Comparison of ENCODE assay signal across 34 cellular contexts in the genomic region with DNA sequence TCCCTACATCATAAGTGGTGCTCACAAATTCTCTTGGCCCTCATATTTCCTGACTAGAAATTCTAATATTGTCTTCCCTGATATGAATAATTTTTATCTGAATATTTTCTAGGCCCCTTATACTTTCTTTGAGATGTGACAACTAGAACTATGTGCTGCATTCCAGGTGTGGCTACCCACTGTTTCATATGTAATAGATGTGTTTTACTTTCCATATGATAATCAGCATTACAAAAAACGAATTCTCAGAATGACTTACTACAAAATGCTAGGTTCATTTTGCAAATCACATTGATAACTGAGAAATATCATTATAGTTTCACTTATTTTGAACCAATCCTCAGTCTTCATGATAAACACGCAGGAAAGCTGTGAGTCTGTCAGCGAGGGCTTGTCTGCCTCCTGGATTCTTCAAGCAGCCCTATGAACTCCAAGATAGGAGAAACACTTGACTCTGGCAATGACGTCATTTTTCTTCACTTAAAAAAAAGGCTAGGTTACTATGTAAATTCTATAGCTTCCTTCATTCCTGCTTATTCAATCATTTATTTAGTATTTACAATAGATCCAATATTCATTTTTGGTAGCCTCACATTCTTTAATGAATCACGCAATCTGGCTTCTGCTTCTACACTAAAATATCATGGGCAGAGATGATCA. TPM values are rescaled to one million over a fixed set of nuclear protein-coding genes. Genes with fewer than 3 reads are reported as not detected.
"Had no signal": no experiment of that assay in that cellular context is flagged by ENCODE, and none has a peak within 500 bp of the region (broad histone marks: within the 10 kb centered on the region; RNA-seq: fewer than 3 reads in every experiment).

No MANE protein-coding gene starts in this region.

- H3K36me3 ChIP-seq: left lung, lower lobe of right lung, pancreas, prostate gland, sigmoid colon, uterus had no signal

- H3K27ac ChIP-seq: left lung, lower lobe of right lung, pancreas, prostate gland, sigmoid colon, spleen, tibial nerve, uterus had no signal

- H3K4me3 Mint-ChIP-seq: immature natural killer cell; naive thymus-derived CD8-positive, alpha-beta T cell; nephron; neural crest cell; stimulated activated effector memory CD8-positive, alpha-beta T cell treated with anti-CD3 and anti-CD28 coated beads, Interleukin-12 subunit alpha, Interleukin-12 subunit beta, amount 100 ng/mL, for 72 hours; stimulated activated naive CD8-positive, alpha-beta T cell treated with anti-CD3 and anti-CD28 coated beads, Interleukin-15, amount 100 ng/mL, for 72 hours; type B pancreatic cell had no signal

- H3K27me3 Mint-ChIP-seq: naive thymus-derived CD8-positive, alpha-beta T cell; stimulated activated naive CD8-positive, alpha-beta T cell treated with anti-CD3 and anti-CD28 coated beads, Interleukin-15, amount 100 ng/mL, for 72 hours; type B pancreatic cell had no signal

- FAIRE-seq: islet of Langerhans, kidney, pancreas, small intestine had no signal

- H3K36me3 Mint-ChIP-seq: stimulated activated effector memory CD8-positive, alpha-beta T cell treated with anti-CD3 and anti-CD28 coated beads, Interleukin-12 subunit alpha, Interleukin-12 subunit beta, amount 100 ng/mL, for 72 hours; type B pancreatic cell had no signal

- H3K4me3 ChIP-seq: left lung, lower lobe of right lung, pancreas, prostate gland, sigmoid colon, spleen, tibial nerve, uterus had no signal

- H3K27ac Mint-ChIP-seq: naive thymus-derived CD8-positive, alpha-beta T cell; nephron; stimulated activated effector memory CD8-positive, alpha-beta T cell treated with anti-CD3 and anti-CD28 coated beads, Interleukin-12 subunit alpha, Interleukin-12 subunit beta, amount 100 ng/mL, for 72 hours; stimulated activated naive CD8-positive, alpha-beta T cell treated with anti-CD3 and anti-CD28 coated beads, Interleukin-15, amount 100 ng/mL, for 72 hours; type B pancreatic cell had no signal

- ATAC-seq: left colon; left lung; lower lobe of right lung; naive thymus-derived CD8-positive, alpha-beta T cell; pancreas; right cardiac atrium; stimulated activated effector memory CD8-positive, alpha-beta T cell treated with anti-CD3 and anti-CD28 coated beads, Interleukin-12 subunit alpha, Interleukin-12 subunit beta, amount 100 ng/mL, for 72 hours; stimulated activated naive CD8-positive, alpha-beta T cell treated with anti-CD3 and anti-CD28 coated beads, Interleukin-15, amount 100 ng/mL, for 72 hours had no signal

- H3K9me3 ChIP-seq: left lung, lower lobe of right lung, pancreas, prostate gland, sigmoid colon, spleen, tibial nerve, uterus had no signal

- H3K4me1 Mint-ChIP-seq: nephron; neural crest cell; stimulated activated naive CD8-positive, alpha-beta T cell treated with anti-CD3 and anti-CD28 coated beads, Interleukin-15, amount 100 ng/mL, for 72 hours had no signal

- DNase-seq: hypothalamus; immature natural killer cell; kidney; left colon; left lung; lower lobe of right lung; mammary epithelial cell; mesenchymal stem cell; naive thymus-derived CD8-positive, alpha-beta T cell; nucleus accumbens; pancreas; posterior cingulate gyrus; retina; right cardiac atrium; sigmoid colon; small intestine; spleen; stimulated activated CD4-positive, alpha-beta T cell treated with anti-CD3 and anti-CD28 coated beads, Interleukin-4, amount 100 ng/mL, for 24 hours; stimulated activated naive CD4-positive, alpha-beta T cell treated with Interleukin-2 at 50 U/mL for 16 hours; stimulated activated naive CD8-positive, alpha-beta T cell treated with anti-CD3 and anti-CD28 coated beads, Interleukin-15, amount 100 ng/mL, for 72 hours; substantia nigra; uterus had no signal

- H3K4me1 ChIP-seq: left lung, lower lobe of right lung, pancreas, prostate gland, sigmoid colon, spleen, tibial nerve, uterus had no signal

- H3K27me3 ChIP-seq: left lung, pancreas, sigmoid colon, spleen, tibial nerve, uterus had no signal

- H3K9me3 Mint-ChIP-seq: immature natural killer cell; naive thymus-derived CD8-positive, alpha-beta T cell; nephron; neural crest cell; stimulated activated effector memory CD8-positive, alpha-beta T cell treated with anti-CD3 and anti-CD28 coated beads, Interleukin-12 subunit alpha, Interleukin-12 subunit beta, amount 100 ng/mL, for 72 hours; stimulated activated naive CD8-positive, alpha-beta T cell treated with anti-CD3 and anti-CD28 coated beads, Interleukin-15, amount 100 ng/mL, for 72 hours; type B pancreatic cell had no signal

RNA-seq across cellular contexts. Expression of gene WEE2, which starts 4.6 kb away (rescaled TPM):
- total RNA-seq: left colon; left lung; liver; lower lobe of right lung; mammary epithelial cell; mucosa of gallbladder; naive thymus-derived CD8-positive, alpha-beta T cell; neural crest cell; osteoblast; prostate gland; right cardiac atrium; sigmoid colon; spleen; tibial nerve; ureter had no signal
- polyA plus RNA-seq: immature natural killer cell; liver; mammary epithelial cell; naive thymus-derived CD8-positive, alpha-beta T cell; right cardiac atrium; small intestine had no signal

RNA-seq across cellular contexts. Expression of gene TAS2R3, which starts 51.2 kb away (rescaled TPM):
- polyA plus RNA-seq: immature natural killer cell; liver; mammary epithelial cell; naive thymus-derived CD8-positive, alpha-beta T cell; spleen; thymus had no signal
